In genomic region chr18:21600526-21601410, GRCh38 we compare ENCODE assay signal across 1 cellular context.
A peak's percentile ranks its signal among the peaks of the same experiment; 100 is the strongest.
TF ChIP-seq lines count a peak whose summit lies in the region.

Gene ESCO1, minus strand, starts transcription at chr18:21600704. Its CDS starts 25,861 bp downstream, at chr18:21574843.

TF ChIP-seq in HepG2, 621 proteins besides CTCF, POLR2A, EP300 and RAD21 (continued from another document and continues in another):
- no peak for TF ChIP-seq BCLAF1 (IDR thresholded peaks at IDR 0.05)
- TF ChIP-seq FOXJ3 (CRISPR knock-in tag; IDR thresholded peaks at IDR 0.05; ENCODE audit: borderline replicate concordance) = peak; percentile 22; the same call in 1 of the 2 replicates
- peak; percentile 79; the same call in 1 of the 2 replicates for TF ChIP-seq ZNF354B (CRISPR knock-in tag; IDR thresholded peaks at IDR 0.05)
- peak; percentile 85 for TF ChIP-seq ZBTB4 (CRISPR knock-in tag; IDR thresholded peaks at IDR 0.05; ENCODE audit: borderline replicate concordance)
- TF ChIP-seq ZNF501 (CRISPR knock-in tag; IDR thresholded peaks at IDR 0.05) = peak; percentile 91
- TF ChIP-seq ZSCAN25 (CRISPR knock-in tag; IDR thresholded peaks at IDR 0.05) = peak; percentile 29; the same call in 1 of the 2 replicates
- 0 out of 2 replicates have a peak, but pooled peaks have one; percentile 26 for TF ChIP-seq HOXA9 (CRISPR knock-in tag; IDR thresholded peaks at IDR 0.05; ENCODE audit: borderline replicate concordance)
- no peak for TF ChIP-seq MATR3 (CRISPR knock-in tag; IDR thresholded peaks at IDR 0.05)
- peak; percentile 52; the same call in 1 of the 2 replicates for TF ChIP-seq ZNF142 (CRISPR knock-in tag; IDR thresholded peaks at IDR 0.05)
- peak; percentile 73; the same call in 1 of the 2 replicates for TF ChIP-seq ZBTB37 (CRISPR knock-in tag; IDR thresholded peaks at IDR 0.05)
- TF ChIP-seq HNRNPL (IDR thresholded peaks at IDR 0.05; ENCODE audit: low read depth, low read length) = no peak
- TF ChIP-seq ZNF513 (CRISPR knock-in tag; conservative IDR thresholded peaks at IDR 0.05) = 0 out of 2 replicates have a peak, but pooled peaks have one; percentile 28
- TF ChIP-seq NFIC (IDR thresholded peaks at IDR 0.05; ENCODE audit: low read length) = no peak
- TF ChIP-seq FOSL2 (CRISPR knock-in tag; IDR thresholded peaks at IDR 0.05) = peak; percentile 65; the same call in 1 of the 2 replicates
- TF ChIP-seq CHD4 (IDR thresholded peaks at IDR 0.05; ENCODE audit: borderline replicate concordance, low read length) = no peak
- no peak for TF ChIP-seq ZNF572 (CRISPR knock-in tag; IDR thresholded peaks at IDR 0.05)
- peak; percentile 42; the same call in 1 of the 2 replicates for TF ChIP-seq HMG20A (CRISPR knock-in tag; IDR thresholded peaks at IDR 0.05; ENCODE audit: borderline replicate concordance)
- peak; percentile 88 for TF ChIP-seq ZNF33A (CRISPR knock-in tag; IDR thresholded peaks at IDR 0.05; ENCODE audit: borderline replicate concordance)
- no peak for TF ChIP-seq KIAA2018 (CRISPR knock-in tag; IDR thresholded peaks at IDR 0.05; ENCODE audit: borderline replicate concordance)
- TF ChIP-seq TCF12 (IDR thresholded peaks at IDR 0.05) = no peak
- peak; percentile 83; the same call in 1 of the 2 replicates for TF ChIP-seq TCF12 (CRISPR knock-in tag; IDR thresholded peaks at IDR 0.05)
- peak; percentile 68; the same call in 1 of the 2 replicates for TF ChIP-seq ZNF543 (CRISPR knock-in tag; IDR thresholded peaks at IDR 0.05)
- TF ChIP-seq NFE2 (CRISPR knock-in tag; IDR thresholded peaks at IDR 0.05) = no peak
- no peak for TF ChIP-seq KLF9 (CRISPR knock-in tag; IDR thresholded peaks at IDR 0.05; ENCODE audit: low read depth)
- TF ChIP-seq MTF1 (CRISPR knock-in tag; IDR thresholded peaks at IDR 0.05) = no peak
- no peak for TF ChIP-seq PCBP2 (optimal IDR thresholded peaks at IDR 0.05; ENCODE audit: low read depth, low read length, poor library complexity, severe bottlenecking)
- no peak for TF ChIP-seq ZKSCAN1 (IDR thresholded peaks at IDR 0.05; ENCODE audit: low read length)
- TF ChIP-seq ZNF484 (CRISPR knock-in tag; IDR thresholded peaks at IDR 0.05; ENCODE audit: borderline replicate concordance, low read depth) = no peak
- no peak for TF ChIP-seq ZBTB33 (CRISPR knock-in tag; IDR thresholded peaks at IDR 0.05)
